In genomic region chr3:172312006-172312405, GRCh38 we compare ENCODE assay signal across 25 cellular contexts.
DNase-seq lines count a peak whose midpoint lies in the region; ATAC-seq, FAIRE-seq and TF ChIP-seq lines count a peak whose summit lies in the region.
"Had no signal": no experiment of that assay in that cellular context is flagged by ENCODE, and none has a peak within 500 bp of the region (broad histone marks: within the 10 kb centered on the region; RNA-seq: fewer than 3 reads in every experiment).

No MANE protein-coding gene starts in this region.

- intact Hi-C loops in heart right ventricle (cut with DNase I) = loop anchor here in 1 of 10 donors (10.0 kb wide), 1 partner anchor 477 kb away; no protein-coding TSS in a partner anchor

- H3K4me1 ChIP-seq in RWPE2 (ENCODE audit: insufficient read depth, poor library complexity, severe bottlenecking) = peaks cover 29% of the 10 kb centered on the region
- H3K4me1 ChIP-seq in heart right ventricle = peaks cover 7 to 77% (median 53%) of the 10 kb centered on the region in 9 donors
- H3K4me1 ChIP-seq in smooth muscle cell (ENCODE audit: low read depth) = peaks cover 6% of the 10 kb centered on the region
- H3K4me1 ChIP-seq: parathyroid adenoma had no signal

- H3K4me2 ChIP-seq in smooth muscle cell = no peak overlapping the region

- H4K20me1 ChIP-seq in smooth muscle cell (ENCODE audit: low read depth) = peaks cover 86% of the 10 kb centered on the region

- H3K9me3 ChIP-seq in RWPE2 (ENCODE audit: severe bottlenecking) = no peaks in the 10 kb centered on the region
- no peaks in the 10 kb centered on the region for H3K9me3 ChIP-seq in heart right ventricle
- H3K9me3 ChIP-seq in smooth muscle cell (replicated peaks; ENCODE audit: low read depth) = no peaks in the 10 kb centered on the region
- H3K9me3 ChIP-seq: Caco-2, Peyer's patch, sigmoid colon, transverse colon had no signal

- H3K4me3 ChIP-seq in BJ (ENCODE audit: low read depth, low read length) (no peak overlapping the region), RWPE2 (ENCODE audit: severe bottlenecking) (no peak overlapping the region), heart right ventricle (no peak overlapping the region), smooth muscle cell (no peak overlapping the region)
- H3K4me3 ChIP-seq: Peyer's patch, sigmoid colon, transverse colon had no signal

- TF ChIP-seq POLR2A in H54 (IDR thresholded peaks at IDR 0.05; ENCODE audit: low read depth, low read length) = no peak

- peaks cover 5% of the 10 kb centered on the region for H3K79me2 ChIP-seq in smooth muscle cell (ENCODE audit: low read depth)
- H3K79me2 ChIP-seq: parathyroid adenoma had no signal

- no peak for FAIRE-seq in H54 (lab: Jason Lieb, UNC)

- peaks cover 79% of the 10 kb centered on the region for H3F3A ChIP-seq in smooth muscle cell (ENCODE audit: low read depth)

- no peak overlapping the region for H2AFZ ChIP-seq in smooth muscle cell (ENCODE audit: low read depth)
- H2AFZ ChIP-seq: parathyroid adenoma had no signal

- CTCF ChIA-PET in BJ (lab: Yijun Ruan, JAX) = no interaction called here

- no peak for TF ChIP-seq CTCF in BJ (IDR thresholded peaks at IDR 0.05; ENCODE audit: insufficient read depth, low read depth, low read length)
- no peak for TF ChIP-seq CTCF in RWPE2 (IDR thresholded peaks at IDR 0.05; ENCODE audit: poor library complexity, severe bottlenecking)
- TF ChIP-seq CTCF in heart right ventricle (IDR thresholded peaks at IDR 0.05) = no peak
- no peak for TF ChIP-seq CTCF in smooth muscle cell (IDR thresholded peaks at IDR 0.05; ENCODE audit: borderline replicate concordance, insufficient read depth, poor library complexity, severe bottlenecking)

- ATAC-seq in RWPE2 (ENCODE audit: low read depth) (no peak), heart right ventricle (no peak)
- ATAC-seq: activated naive CD4-positive, alpha-beta T cell treated with anti-CD3 and anti-CD28 coated beads, Interleukin-2, amount 50 U/mL, for 72 hours; foreskin keratinocyte had no signal

- H3K27me3 ChIP-seq in BJ (ENCODE audit: control insufficient read depth, insufficient read depth, low read length) = no peaks in the 10 kb centered on the region
- H3K27me3 ChIP-seq in RWPE2 (ENCODE audit: insufficient read depth, poor library complexity, severe bottlenecking) = no peaks in the 10 kb centered on the region
- H3K27me3 ChIP-seq in heart right ventricle = no peaks in the 10 kb centered on the region
- no peaks in the 10 kb centered on the region for H3K27me3 ChIP-seq in smooth muscle cell (ENCODE audit: low read depth)
- H3K27me3 ChIP-seq: brain microvascular endothelial cell, foreskin keratinocyte, Peyer's patch, sigmoid colon, transverse colon had no signal

- POLR2A ChIA-PET in BJ (lab: Charles Lee) = interaction anchor here (0.6 kb wide), 1 partner anchor 270 kb away, joined by 4 read pairs; no protein-coding TSS in a partner anchor

- WGBS in heart right ventricle, 2 donors = 59 to 61% methylated on average over 6 of the region's 6 CpGs
- 90% methylated on average over 6 of the region's 6 CpGs for WGBS in smooth muscle cell (ENCODE audit: low lambda C conversion rate)

- peaks cover 19% of the 10 kb centered on the region for H3K36me3 ChIP-seq in BJ (ENCODE audit: control insufficient read depth, insufficient read depth, low read length)
- peaks cover 79% of the 10 kb centered on the region for H3K36me3 ChIP-seq in RWPE2 (ENCODE audit: low read depth)
- H3K36me3 ChIP-seq in heart right ventricle = peaks cover 0 to 89% (median 18%) of the 10 kb centered on the region in 9 donors
- H3K36me3 ChIP-seq in smooth muscle cell (ENCODE audit: low read depth) = peaks cover 9% of the 10 kb centered on the region

- H3K9ac ChIP-seq in smooth muscle cell (ENCODE audit: low read depth) = no peak overlapping the region
- H3K9ac ChIP-seq: parathyroid adenoma had no signal

- DNase-seq in BJ (ENCODE audit: low read depth) (peak; percentile 33), RWPE2 (ENCODE audit: low spot score) (no peak), heart right ventricle (no peak), smooth muscle cell (lab: John Stamatoyannopoulos, UW; ENCODE audit: unreplicated experiment) (no peak), medulla oblongata (ENCODE audit: extremely low spot score) (no peak), H54 (ENCODE audit: insufficient read length, low spot score) (no peak)
- no peak for DNase-seq in stimulated activated CD4-positive, alpha-beta T cell treated with anti-CD3 and anti-CD28 coated beads, Interleukin-4, amount 100 ng/mL, for 24 hours
- DNase-seq: activated CD4-positive, alpha-beta T cell treated with anti-CD3 and anti-CD28 coated beads for 4 hours; activated CD8-positive, alpha-beta memory T cell treated with anti-CD3 and anti-CD28 coated beads for 24 hours; activated effector memory CD4-positive, alpha-beta T cell treated with Interleukin-2 at 50 U/mL for 16 hours; amygdala; brain microvascular endothelial cell; Caco-2; foreskin keratinocyte; HCEC 1CT; IMR-90; NCI-H2107; Peyer's patch; sigmoid colon; stimulated activated CD4-positive, alpha-beta T cell treated with anti-CD3 and anti-CD28 coated beads, Interleukin-4, amount 100 ng/mL, for 4 hours; T1000; transverse colon had no signal

- peak overlapping the region; percentile 63 for H3K27ac ChIP-seq in RWPE2 (ENCODE audit: poor library complexity, severe bottlenecking)
- H3K27ac ChIP-seq in heart right ventricle = peak overlapping the region in 6 of 10 donors; percentile 13 to 88 (median 85)
- peak overlapping the region; percentile 10 for H3K27ac ChIP-seq in smooth muscle cell (ENCODE audit: low read depth)
- H3K27ac ChIP-seq: brain microvascular endothelial cell, epithelial cell of prostate, foreskin keratinocyte, parathyroid adenoma, Peyer's patch had no signal

Comparison
In these comparisons a context has a peak if more than half of its experiments do, and no peak if none do; other contexts are left out.
1. H3K27ac ChIP-seq: peak in every context shown above with its lines; median percentile 85 in heart right ventricle; 63 in RWPE2; 10 in smooth muscle cell.